Comparison of ENCODE assay signal across 26 cellular contexts in the genomic region with DNA sequence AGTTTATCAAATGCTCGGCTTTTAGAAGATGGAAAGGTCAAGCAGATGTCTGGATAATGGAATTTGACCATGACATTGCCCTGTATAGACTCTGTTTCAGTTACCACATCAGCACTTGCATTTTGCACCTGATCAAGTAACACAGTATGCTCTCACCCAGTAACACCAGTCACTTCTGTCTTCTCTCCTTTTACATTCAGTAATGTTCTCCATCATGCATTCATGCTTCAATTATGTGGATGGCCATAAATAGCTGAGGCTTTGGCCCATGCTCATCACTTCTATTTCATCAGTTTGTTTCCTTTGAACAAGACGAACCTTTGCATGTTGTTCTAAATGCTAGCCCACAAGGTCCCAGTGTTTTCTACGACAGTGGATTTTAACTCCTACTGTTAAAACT.
"Had no signal": no experiment of that assay in that cellular context is flagged by ENCODE, and none has a peak within 500 bp of the region (broad histone marks: within the 10 kb centered on the region; RNA-seq: fewer than 3 reads in every experiment).

No MANE protein-coding gene starts in this region.

- H3K9me3 ChIP-seq: left ventricle myocardium inferior, right atrium auricular region, uterus had no signal

- H3K27me3 Mint-ChIP-seq: stimulated activated memory B cell treated with anti-CD40 and anti-IgM and Interleukin-4, amounts not matched to agents 10 μg/mL and 1 μg/mL and 100 μg/mL, for 72 hours had no signal

- H3K36me3 ChIP-seq: left ventricle myocardium inferior, right atrium auricular region, tibial nerve, uterus had no signal

- H3K27ac ChIP-seq: left ventricle myocardium inferior, parathyroid adenoma, right atrium auricular region, tibial nerve, uterus had no signal

- H3K27me3 ChIP-seq: right atrium auricular region, tibial nerve, uterus had no signal

- H3K9me3 Mint-ChIP-seq: stimulated activated memory B cell treated with anti-CD40 and anti-IgM and Interleukin-4, amounts not matched to agents 10 μg/mL and 1 μg/mL and 100 μg/mL, for 72 hours had no signal

- H3K9ac ChIP-seq: parathyroid adenoma had no signal

- H3K27ac Mint-ChIP-seq: immature natural killer cell; mesothelial cell of epicardium; naive thymus-derived CD8-positive, alpha-beta T cell; nephron; stimulated activated memory B cell treated with anti-CD40 and anti-IgM and Interleukin-4, amounts not matched to agents 10 μg/mL and 1 μg/mL and 100 μg/mL, for 72 hours; stimulated activated naive CD8-positive, alpha-beta T cell treated with anti-CD3 and anti-CD28 coated beads, Interleukin-15, amount 100 ng/mL, for 72 hours; type B pancreatic cell had no signal

- H3K4me1 Mint-ChIP-seq: neural crest cell; stimulated activated memory B cell treated with anti-CD40 and anti-IgM and Interleukin-4, amounts not matched to agents 10 μg/mL and 1 μg/mL and 100 μg/mL, for 72 hours had no signal

- H3K4me3 ChIP-seq: left ventricle myocardium inferior, lung, right atrium auricular region, tibial nerve, uterus had no signal

- H3K4me3 Mint-ChIP-seq: immature natural killer cell; mesothelial cell of epicardium; naive thymus-derived CD8-positive, alpha-beta T cell; nephron; neural crest cell; stimulated activated memory B cell treated with anti-CD40 and anti-IgM and Interleukin-4, amounts not matched to agents 10 μg/mL and 1 μg/mL and 100 μg/mL, for 72 hours; stimulated activated naive CD8-positive, alpha-beta T cell treated with anti-CD3 and anti-CD28 coated beads, Interleukin-15, amount 100 ng/mL, for 72 hours; type B pancreatic cell had no signal

- H3K36me3 Mint-ChIP-seq: mesothelial cell of epicardium; stimulated activated memory B cell treated with anti-CD40 and anti-IgM and Interleukin-4, amounts not matched to agents 10 μg/mL and 1 μg/mL and 100 μg/mL, for 72 hours; type B pancreatic cell had no signal

- H3K4me1 ChIP-seq: left ventricle myocardium inferior, parathyroid adenoma, right atrium auricular region, uterus had no signal

- DNase-seq: hypothalamus; immature natural killer cell; kidney; left ventricle myocardium inferior; mesendoderm; naive thymus-derived CD8-positive, alpha-beta T cell; nucleus accumbens; small intestine; stimulated activated CD4-positive, alpha-beta T cell treated with anti-CD3 and anti-CD28 coated beads, Interleukin-1b, Interleukin-23, amount 100 ng/mL, for 48 hours; stimulated activated CD4-positive, alpha-beta T cell treated with anti-CD3 and anti-CD28 coated beads, Interleukin-2, amount 100 ng/mL, for 48 hours; stimulated activated CD4-positive, alpha-beta T cell treated with anti-CD3 and anti-CD28 coated beads, Interleukin-4, amount 100 ng/mL, for 4 hours; stimulated activated CD8-positive, alpha-beta memory T cell treated with anti-CD3 and anti-CD28 coated beads, Interleukin-4, amount 100 ng/mL, for 48 hours; stimulated activated naive CD4-positive, alpha-beta T cell treated with Interleukin-2 at 50 U/mL for 16 hours; stimulated activated naive CD8-positive, alpha-beta T cell treated with anti-CD3 and anti-CD28 coated beads, Interleukin-15, amount 100 ng/mL, for 72 hours; substantia nigra; uterus had no signal

- H2AFZ ChIP-seq: parathyroid adenoma had no signal

- H3K79me2 ChIP-seq: parathyroid adenoma had no signal

- ATAC-seq: naive thymus-derived CD8-positive, alpha-beta T cell; sciatic nerve; stimulated activated naive CD8-positive, alpha-beta T cell treated with anti-CD3 and anti-CD28 coated beads, Interleukin-15, amount 100 ng/mL, for 72 hours had no signal
